ENCODE assay signal across 19 cellular contexts in genomic region chr3:184733181-184733580, GRCh38.
"Had no signal": no experiment of that assay in that cellular context is flagged by ENCODE, and none has a peak within 500 bp of the region (broad histone marks: within the 10 kb centered on the region; RNA-seq: fewer than 3 reads in every experiment).

No MANE protein-coding gene starts in this region.

- ATAC-seq: activated naive CD8-positive, alpha-beta T cell treated with anti-CD3 and anti-CD28 coated beads, Interleukin-2, amount 50 U/mL, for 24 hours; left ventricle myocardium superior; mucosa of descending colon; sciatic nerve; WTC11 had no signal

- H3K4me3 Mint-ChIP-seq: activated naive CD8-positive, alpha-beta T cell treated with anti-CD3 and anti-CD28 coated beads, Interleukin-2, amount 50 U/mL, for 24 hours; activated T-helper 1 cell treated with anti-CD3 and anti-CD28 coated beads, Interleukin-12 subunit alpha, Interleukin-12 subunit beta, Interleukin-2, Interleukin-4 antibody, amounts not matched to agents 30 ng/mL and 10 ng/mL and 1 ng/mL, durations not matched to agents 14 hours and 24 hours and 36 hours; memory B cell; WTC11 had no signal

- H3K27ac Mint-ChIP-seq: activated naive CD8-positive, alpha-beta T cell treated with anti-CD3 and anti-CD28 coated beads, Interleukin-2, amount 50 U/mL, for 24 hours; activated T-helper 1 cell treated with anti-CD3 and anti-CD28 coated beads, Interleukin-12 subunit alpha, Interleukin-12 subunit beta, Interleukin-2, Interleukin-4 antibody, amounts not matched to agents 30 ng/mL and 10 ng/mL and 1 ng/mL, durations not matched to agents 14 hours and 24 hours and 36 hours; memory B cell; WTC11 had no signal

- H3K9me3 Mint-ChIP-seq: activated naive CD8-positive, alpha-beta T cell treated with anti-CD3 and anti-CD28 coated beads, Interleukin-2, amount 50 U/mL, for 24 hours; activated T-helper 1 cell treated with anti-CD3 and anti-CD28 coated beads, Interleukin-12 subunit alpha, Interleukin-12 subunit beta, Interleukin-2, Interleukin-4 antibody, amounts not matched to agents 30 ng/mL and 10 ng/mL and 1 ng/mL, durations not matched to agents 14 hours and 24 hours and 36 hours; memory B cell; nephron progenitor cell; WTC11 had no signal

- DNase-seq: activated CD4-positive, alpha-beta T cell treated with anti-CD3 and anti-CD28 coated beads for 4 hours; activated CD4-positive, alpha-beta T cell treated with anti-CD3 and anti-CD28 coated beads, Interleukin-2, amount 50 U/mL, for 48 hours; activated gamma-delta T cell; activated naive CD4-positive, alpha-beta T cell treated with anti-CD3 and anti-CD28 coated beads, Interleukin-2, amount 50 U/mL, for 16 hours; activated naive CD8-positive, alpha-beta T cell treated with anti-CD3 and anti-CD28 coated beads, Interleukin-2, amount 50 U/mL, for 24 hours; foreskin melanocyte; hippocampal formation; left ventricle myocardium superior; mucosa of descending colon; nephron progenitor cell; nucleus accumbens; stimulated activated CD4-positive, alpha-beta T cell treated with anti-CD3 and anti-CD28 coated beads, Interleukin-15, amount 100 ng/mL, for 24 hours; stimulated activated naive CD4-positive, alpha-beta T cell; T-helper 1 cell had no signal

- H3K4me3 ChIP-seq: mucosa of descending colon, smooth muscle cell had no signal

- H3K9me3 ChIP-seq: mucosa of descending colon had no signal

- H3K36me3 Mint-ChIP-seq: memory B cell, WTC11 had no signal

- H3K4me1 Mint-ChIP-seq: activated naive CD8-positive, alpha-beta T cell treated with anti-CD3 and anti-CD28 coated beads, Interleukin-2, amount 50 U/mL, for 24 hours; memory B cell had no signal

- H3K4me2 ChIP-seq: smooth muscle cell had no signal
